Comparison of ENCODE assay signal across 8 cellular contexts in the genomic region with DNA sequence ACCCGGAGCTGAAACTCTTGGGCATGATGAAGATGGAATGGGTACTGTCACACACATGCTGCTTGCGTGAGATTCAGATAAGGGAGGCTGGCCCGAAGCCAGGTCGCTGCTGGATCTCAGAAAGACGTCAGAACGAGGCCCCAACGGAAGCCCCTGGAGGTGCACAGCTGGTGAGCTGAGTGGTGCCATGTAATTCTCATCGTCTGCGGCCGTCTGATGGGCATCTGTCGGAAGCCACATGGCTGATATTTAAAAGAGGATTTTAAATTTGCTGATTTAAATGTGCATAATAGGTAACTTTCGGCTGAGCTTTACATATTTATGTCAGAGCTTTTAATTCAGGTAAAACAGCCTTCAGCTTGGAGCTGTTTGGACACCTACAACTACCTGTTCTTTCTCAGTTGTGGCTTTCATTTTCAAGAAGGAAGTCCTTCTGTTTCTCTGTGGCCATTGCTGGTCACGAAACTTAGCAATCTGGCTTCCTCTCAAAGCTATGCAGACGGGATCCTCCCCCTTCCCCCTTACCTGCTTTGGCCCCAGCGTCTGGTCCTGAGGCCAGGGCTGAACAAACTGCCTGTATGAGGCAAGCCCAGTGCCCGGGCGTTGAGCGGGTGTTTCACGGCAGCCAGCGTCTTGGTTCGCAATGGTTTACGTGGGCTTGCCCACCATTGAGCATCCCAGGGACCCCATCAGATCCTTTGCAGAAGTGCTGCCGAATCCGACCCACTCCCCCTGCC. TPM values are rescaled to one million over a fixed set of nuclear protein-coding genes. Genes with fewer than 3 reads are reported as not detected.
DNase-seq lines count a peak whose midpoint lies in the region; ATAC-seq lines count a peak whose summit lies in the region.

No MANE protein-coding gene starts in this region.

- DNase-seq in RPMI7951 (ENCODE audit: low read depth) (peak; percentile 95), activated gamma-delta T cell (lab: John Stamatoyannopoulos, UW) (peak; percentile 32), iPS-NIHi7 (ENCODE audit: extremely low spot score) (peak; percentile 40), DMS153 treated with DMSO at 0.1 percent for 48 hours (lab: John Stamatoyannopoulos, UW; ENCODE audit: unreplicated experiment) (no peak), EL (no peak)
- DNase-seq in stimulated activated CD4-positive, alpha-beta T cell treated with anti-CD3 and anti-CD28 coated beads, TNF-alpha, amount 100 ng/mL, for 24 hours (ENCODE audit: low read depth in 3 of 3): peak; percentile 30 to 75 (median 41)

- ATAC-seq in GM18907 (IDR thresholded peaks at IDR 0.05; ENCODE audit: unreplicated experiment): peak; percentile 63
- peak; percentile 49 for ATAC-seq in HG03060 (IDR thresholded peaks at IDR 0.05; ENCODE audit: low read depth, unreplicated experiment)

RNA-seq across cellular contexts. Expression of gene SLCO4A1, which starts 9.2 kb away (rescaled TPM):
- 60.2 and 62.4 TPM in 2 replicates for total RNA-seq in RPMI7951 (2014; rRNA removed; shearing (Covaris generic))

RNA-seq across cellular contexts. Expression of gene NTSR1, which starts 57.2 kb away (rescaled TPM):
- 15.0 and 19.7 TPM in 2 replicates for total RNA-seq in RPMI7951 (2014; rRNA removed; shearing (Covaris generic))

Comparison
In these comparisons a context has a peak if more than half of its experiments do, and no peak if none do; other contexts are left out.
1. DNase-seq: peak in RPMI7951 (single experiment), activated gamma-delta T cell (single experiment), iPS-NIHi7 (single experiment) and stimulated activated CD4-positive, alpha-beta T cell treated with anti-CD3 and anti-CD28 coated beads, TNF-alpha, amount 100 ng/mL, for 24 hours (3 of 3); none in DMS153 treated with DMSO at 0.1 percent for 48 hours (single experiment) and EL (single experiment).